ENCODE assay signal across 20 cellular contexts in genomic region chr1:192635041-192635440, GRCh38. TPM values are rescaled to one million over a fixed set of nuclear protein-coding genes. Genes with fewer than 3 reads are reported as not detected.
"Had no signal": no experiment of that assay in that cellular context is flagged by ENCODE, and none has a peak within 500 bp of the region (broad histone marks: within the 10 kb centered on the region; RNA-seq: fewer than 3 reads in every experiment).

No MANE protein-coding gene starts in this region.

- FAIRE-seq: islet of Langerhans, pancreas, small intestine had no signal

- DNase-seq: effector memory CD8-positive, alpha-beta T cell; gastrocnemius medialis; heart right ventricle; hypothalamus; kidney glomerular epithelial cell; midbrain; nucleus accumbens; pancreas; right cardiac atrium; small intestine; stimulated activated CD4-positive, alpha-beta T cell treated with anti-CD3 and anti-CD28 coated beads, Interleukin-2, amount 100 ng/mL, for 48 hours; stimulated activated naive CD4-positive, alpha-beta T cell treated with Interleukin-2 at 50 U/mL for 16 hours; trophoblast cell had no signal

- H3K4me2 ChIP-seq: neural progenitor cell had no signal

- H2AFZ ChIP-seq: neural progenitor cell had no signal

- H3K9me3 ChIP-seq: esophagus muscularis mucosa, gastrocnemius medialis, heart right ventricle, pancreas had no signal

- H3K4me1 ChIP-seq: esophagus muscularis mucosa, gastrocnemius medialis had no signal

- H3K4me3 ChIP-seq: esophagus muscularis mucosa, gastrocnemius medialis, heart right ventricle, neural progenitor cell, pancreas had no signal

- H3K27me3 ChIP-seq: esophagus muscularis mucosa, gastrocnemius medialis, heart right ventricle, neural progenitor cell, pancreas had no signal

- H3K36me3 ChIP-seq: esophagus muscularis mucosa, gastrocnemius medialis, heart right ventricle, neural progenitor cell, pancreas had no signal

- H3K27ac ChIP-seq: epithelial cell of prostate, esophagus muscularis mucosa, gastrocnemius medialis, heart right ventricle, neural progenitor cell, pancreas had no signal

RNA-seq across cellular contexts. Expression of gene RGS13, which starts 0.9 kb away (rescaled TPM):
- total RNA-seq: fibroblast of villous mesenchyme, gastrocnemius medialis, lung microvascular endothelial cell, progenitor cell of endocrine pancreas had no signal

RNA-seq across cellular contexts. Expression of gene RGS1, which starts 59.5 kb away (rescaled TPM):
- total RNA-seq: fibroblast of villous mesenchyme, lung microvascular endothelial cell had no signal
